In genomic region chr1:16018749-16019515, GRCh38 we compare ENCODE assay signal across 13 cellular contexts. TPM values are rescaled to one million over a fixed set of nuclear protein-coding genes. Genes with fewer than 3 reads are reported as not detected.
A peak's percentile ranks its signal among the peaks of the same experiment; 100 is the strongest.
DNase-seq lines count a peak whose midpoint lies in the region; ATAC-seq and TF ChIP-seq lines count a peak whose summit lies in the region.
"Had no signal": no experiment of that assay in that cellular context is flagged by ENCODE, and none has a peak within 500 bp of the region (broad histone marks: within the 10 kb centered on the region; RNA-seq: fewer than 3 reads in every experiment).

No MANE protein-coding gene starts in this region.

- H3K36me3 Mint-ChIP-seq in glutamatergic neuron (ENCODE audit: unreplicated experiment): no peaks in the 10 kb centered on the region

- H3K4me3 Mint-ChIP-seq in glutamatergic neuron (ENCODE audit: unreplicated experiment): peak overlapping the region; percentile 15
- H3K4me3 Mint-ChIP-seq: activated B cell treated with CpG ODN at 0.5 μM for 24 hours, neural crest cell had no signal

- H3K27me3 ChIP-seq in adipocyte (replicated peaks; ENCODE audit: control insufficient read depth, insufficient read depth, low read length) (peaks cover 4% of the 10 kb centered on the region), osteoblast (ENCODE audit: insufficient read depth, low read length) (no peaks in the 10 kb centered on the region), upper lobe of left lung (no peaks in the 10 kb centered on the region)

- H3K27ac Mint-ChIP-seq in glutamatergic neuron (ENCODE audit: unreplicated experiment): no peak overlapping the region
- H3K27ac Mint-ChIP-seq: activated B cell treated with CpG ODN at 0.5 μM for 24 hours had no signal

- no peak for TF ChIP-seq POLR2A in upper lobe of left lung (IDR thresholded peaks at IDR 0.05)

- peaks cover 24% of the 10 kb centered on the region for H3K4me1 Mint-ChIP-seq in glutamatergic neuron (ENCODE audit: low read depth, unreplicated experiment)

- no peaks in the 10 kb centered on the region for H4K20me1 ChIP-seq in osteoblast (ENCODE audit: insufficient read depth, low read length)

- peak overlapping the region; percentile 84 for H3K4me2 ChIP-seq in osteoblast (ENCODE audit: insufficient read depth, low read length)

- peak overlapping the region; percentile 97 for H3K27ac ChIP-seq in osteoblast (ENCODE audit: low read depth, low read length)
- H3K27ac ChIP-seq in upper lobe of left lung: peak overlapping the region; percentile 40 to 77 (median 64)
- H3K27ac ChIP-seq: epithelial cell of prostate had no signal

- ATAC-seq in upper lobe of left lung (ENCODE audit: low FRiP score in 2 of 2) (no peak), HG03097 (IDR thresholded peaks at IDR 0.05; ENCODE audit: low FRiP score, unreplicated experiment) (no peak)
- ATAC-seq: stimulated activated naive CD8-positive, alpha-beta T cell treated with anti-CD3 and anti-CD28 coated beads, Interleukin-15, Interleukin-2, amounts not matched to agents 100 U/mL and 50 U/mL, for 24 hours had no signal

- H3K9me3 Mint-ChIP-seq in glutamatergic neuron (ENCODE audit: unreplicated experiment): peaks cover 11% of the 10 kb centered on the region
- H3K9me3 Mint-ChIP-seq: activated B cell treated with CpG ODN at 0.5 μM for 24 hours, neural crest cell had no signal

- peaks cover 57% of the 10 kb centered on the region for H3K4me1 ChIP-seq in adipocyte (ENCODE audit: control insufficient read depth, insufficient read depth, low read length)
- peaks cover 54% of the 10 kb centered on the region for H3K4me1 ChIP-seq in osteoblast (ENCODE audit: insufficient read depth, low read length)
- peaks cover 2 to 14% (median 5%) of the 10 kb centered on the region in 4 donors for H3K4me1 ChIP-seq in upper lobe of left lung

- TF ChIP-seq EP300 in upper lobe of left lung (IDR thresholded peaks at IDR 0.05): no peak

- H3K9ac ChIP-seq in adipocyte (ENCODE audit: low read length): peak overlapping the region; percentile 90

- peaks cover 10% of the 10 kb centered on the region for H3K79me2 ChIP-seq in osteoblast (ENCODE audit: insufficient read depth, low read length)

- no peak overlapping the region for H2AFZ ChIP-seq in osteoblast (ENCODE audit: low read length)

- H3K9me3 ChIP-seq in adipocyte (ENCODE audit: control insufficient read depth, low read length): no peaks in the 10 kb centered on the region
- H3K9me3 ChIP-seq in osteoblast (ENCODE audit: low read depth, low read length): no peaks in the 10 kb centered on the region
- no peaks in the 10 kb centered on the region for H3K9me3 ChIP-seq in upper lobe of left lung

- TF ChIP-seq CTCF in glutamatergic neuron (IDR thresholded peaks at IDR 0.05; ENCODE audit: partially characterized antibody, unreplicated experiment) (no peak), osteoblast (IDR thresholded peaks at IDR 0.05; ENCODE audit: extremely low read depth, low read depth, low read length) (no peak), upper lobe of left lung (IDR thresholded peaks at IDR 0.05) (no peak)

- H3K4me3 ChIP-seq in adipocyte (ENCODE audit: low read length) (peak overlapping the region; percentile 79), osteoblast (ENCODE audit: insufficient read depth, low read length) (no peak overlapping the region), upper lobe of left lung (no peak overlapping the region)

- no peaks in the 10 kb centered on the region for H3K36me3 ChIP-seq in adipocyte (ENCODE audit: control insufficient read depth, insufficient read depth, low read length, severe bottlenecking)
- H3K36me3 ChIP-seq in osteoblast (ENCODE audit: insufficient read depth, low read length): no peaks in the 10 kb centered on the region
- no peaks in the 10 kb centered on the region for H3K36me3 ChIP-seq in upper lobe of left lung

- DNase-seq in adipocyte (ENCODE audit: low read depth) (no peak), glutamatergic neuron (no peak), osteoblast (ENCODE audit: insufficient read length, low spot score, missing footprints) (peak; percentile 72), upper lobe of left lung (no peak), GM19240 (ENCODE audit: insufficient read length, low spot score) (no peak), 8988T (no peak)
- DNase-seq: activated B cell treated with CpG ODN at 0.5 μM for 24 hours; activated T-cell treated with anti-CD3 and anti-CD28 coated beads, Interleukin-2, amount 50 U/mL, for 1 hour; NCI-H1105 treated with DMSO at 0.1 percent for 48 hours; stimulated activated naive CD8-positive, alpha-beta T cell treated with anti-CD3 and anti-CD28 coated beads, Interleukin-15, Interleukin-2, amounts not matched to agents 100 U/mL and 50 U/mL, for 24 hours had no signal

- 74 to 79% methylated on average over 13 to 20 of the region's 20 CpGs for WGBS in upper lobe of left lung, 2 donors

- H3K27me3 Mint-ChIP-seq in glutamatergic neuron (ENCODE audit: unreplicated experiment): peaks cover 8% of the 10 kb centered on the region

RNA-seq across cellular contexts. Expression of gene HSPB7, which starts 1.1 kb away (rescaled TPM):
- not detected for total RNA-seq in glutamatergic neuron (ENCODE audit: unreplicated experiment)
- total RNA-seq in osteoblast: 4.1 and 6.9 TPM in 2 replicates
- 1 to 10 TPM; 1.0 to 9.2 (median 3.0) TPM for total RNA-seq in upper lobe of left lung
- total RNA-seq: activated B cell treated with CpG ODN at 0.5 μM for 24 hours, neural crest cell had no signal

RNA-seq across cellular contexts. Expression of gene CLCNKA, which starts 2.9 kb away (rescaled TPM):
- total RNA-seq in glutamatergic neuron (ENCODE audit: unreplicated experiment) (0.34 TPM), osteoblast (not detected in 2 replicates), upper lobe of left lung (under 1 TPM in 3 of 6 donors, not detected in 3; 0.20 to 0.89 (median 0.49) TPM)
- total RNA-seq: neural crest cell had no signal

RNA-seq across cellular contexts. Expression of gene SRARP, which starts 14.9 kb away (rescaled TPM):
- not detected for total RNA-seq in glutamatergic neuron (ENCODE audit: unreplicated experiment)
- not detected in 2 replicates for total RNA-seq in osteoblast
- under 1 TPM in 2 of 6 donors, not detected in 4; 0.07 to 0.67 TPM for total RNA-seq in upper lobe of left lung
- total RNA-seq: activated B cell treated with CpG ODN at 0.5 μM for 24 hours, neural crest cell had no signal

RNA-seq across cellular contexts. Expression of gene CLCNKB, which starts 24.6 kb away (rescaled TPM):
- not detected for total RNA-seq in glutamatergic neuron (ENCODE audit: unreplicated experiment)
- 0.29 and 0.36 TPM in 2 replicates for total RNA-seq in osteoblast
- 1 to 10 TPM in 1 of 6 donors, under 1 TPM in 3, not detected in 2; 0.46 to 9.4 (median 0.53) TPM for total RNA-seq in upper lobe of left lung
- total RNA-seq: activated B cell treated with CpG ODN at 0.5 μM for 24 hours had no signal

RNA-seq across cellular contexts. Expression of gene ZBTB17, which starts 43.0 kb away (rescaled TPM):
- total RNA-seq in glutamatergic neuron (ENCODE audit: unreplicated experiment): 86.9 TPM
- total RNA-seq in osteoblast: 25.0 and 29.7 TPM in 2 replicates
- 10 to 100 TPM; 34.1 to 94.2 (median 42.9) TPM for total RNA-seq in upper lobe of left lung
